Comparison of ENCODE assay signal across 11 cellular contexts in genomic region chr17:81480140-81480917, GRCh38. TPM values are rescaled to one million over a fixed set of nuclear protein-coding genes. Genes with fewer than 3 reads are reported as not detected.
DNase-seq lines count a peak whose midpoint lies in the region; ATAC-seq, FAIRE-seq and TF ChIP-seq lines count a peak whose summit lies in the region.
"Had no signal": no experiment of that assay in that cellular context is flagged by ENCODE, and none has a peak within 500 bp of the region (broad histone marks: within the 10 kb centered on the region; RNA-seq: fewer than 3 reads in every experiment).

No MANE protein-coding gene starts in this region.

- no peaks in the 10 kb centered on the region for H4K20me1 ChIP-seq in K562 (replicated peaks; ENCODE audit: control insufficient read depth, insufficient read depth, low read length)

- intact Hi-C loops in K562 (cut with micrococcal nuclease): loop anchor here (5.0 to 10.0 kb wide), 3 partner anchors 42 to 186 kb away; partner anchors contain the start of gene SLC38A10

- BruUV-seq in K562 (replicated peaks; lab: Mats Ljungman, UMichigan): no TSS peak

- no peak for TF ChIP-seq EP300 in K562 (IDR thresholded peaks at IDR 0.05; ENCODE audit: low read length)

- H3K9me3 Mint-ChIP-seq in HFFc6 (no peaks in the 10 kb centered on the region), memory B cell (no peaks in the 10 kb centered on the region)
- H3K9me3 Mint-ChIP-seq: activated naive CD4-positive, alpha-beta T cell treated with anti-CD3 and anti-CD28 coated beads, Interleukin-2, amount 50 U/mL, for 24 hours had no signal

- peak overlapping the region; percentile 68 for H3K4me2 ChIP-seq in K562 (ENCODE audit: insufficient read depth, low read length)

- no peaks in the 10 kb centered on the region; a peak in 1 of 5 replicates for H3K27me3 ChIP-seq in K562 (ENCODE audit: control insufficient read depth in 2 of 2, insufficient read depth in 2 of 2, low read length in 2 of 2)

- no peak; the same call in 1 of the 2 replicates for TF ChIP-seq POLR2A in K562 (conservative IDR thresholded peaks at IDR 0.05)

- peak overlapping the region; percentile 30 for H3K27ac Mint-ChIP-seq in HFFc6
- H3K27ac Mint-ChIP-seq in memory B cell: peak overlapping the region; percentile 35

- H2AFZ ChIP-seq in K562 (ENCODE audit: low read depth, low read length): peak overlapping the region; percentile 72
- H2AFZ ChIP-seq: parathyroid adenoma had no signal

- in situ Hi-C loops in K562 (cut with MboI): loop anchor here (5.0 kb wide), 2 partner anchors 88 to 233 kb away; no protein-coding TSS in a partner anchor

- TF ChIP-seq CTCF in AG04449 (IDR thresholded peaks at IDR 0.05; ENCODE audit: insufficient read depth, low read length, missing control alignments): peak; percentile 30
- TF ChIP-seq CTCF in HFFc6 (IDR thresholded peaks at IDR 0.05): no peak; the same call in 1 of the 2 replicates
- TF ChIP-seq CTCF in K562 (IDR thresholded peaks at IDR 0.05 in 2 of 3, conservative IDR thresholded peaks at IDR 0.05 in 1 of 3; ENCODE audit: insufficient read depth in 2 of 3, low read depth in 1 of 3, low read length in 3 of 3): peak in 2 of 3 experiments; percentile 22 to 31; a peak in 1 of 6 replicates

- H3K9me1 ChIP-seq in K562 (ENCODE audit: control insufficient read depth, insufficient read depth, low read length): no peaks in the 10 kb centered on the region

- H3K9me3 ChIP-seq in K562 (replicated peaks; ENCODE audit: control insufficient read depth, insufficient read depth, low read depth, low read length): no peaks in the 10 kb centered on the region

- FAIRE-seq in K562 (lab: Jason Lieb, UNC): peak; percentile 91
- FAIRE-seq: TTC549 had no signal

- H3K4me3 Mint-ChIP-seq in HFFc6: no peak overlapping the region
- no peak overlapping the region for H3K4me3 Mint-ChIP-seq in memory B cell
- H3K4me3 Mint-ChIP-seq: activated naive CD4-positive, alpha-beta T cell treated with anti-CD3 and anti-CD28 coated beads, Interleukin-2, amount 50 U/mL, for 24 hours had no signal

- H3K36me3 ChIP-seq in K562 (ENCODE audit: control insufficient read depth, insufficient read depth, low read length): no peaks in the 10 kb centered on the region

- peaks cover 8% of the 10 kb centered on the region for H3K27me3 Mint-ChIP-seq in HFFc6 (ENCODE audit: insufficient read depth)
- peaks cover 19% of the 10 kb centered on the region for H3K27me3 Mint-ChIP-seq in memory B cell

- peak overlapping the region; percentile 89 for H3K27ac ChIP-seq in K562 (ENCODE audit: extremely low read depth, low read depth, low read length)
- H3K27ac ChIP-seq: parathyroid adenoma had no signal

- ATAC-seq in K562 (peak; percentile 69), memory B cell (ENCODE audit: low read depth) (no peak), HG03432 (IDR thresholded peaks at IDR 0.05; ENCODE audit: unreplicated experiment) (no peak), esophagus mucosa (no peak)

- WGBS in K562 (ENCODE audit: insufficient coverage, low coverage, missing lambda C conversion rate): 23% methylated on average over 18 of the region's 18 CpGs

- POLR2A ChIA-PET in AG04449 (lab: Yijun Ruan, JAX): no interaction called here
- POLR2A ChIA-PET in K562 (lab: Yijun Ruan, JAX): interaction anchor here (0.5 to 0.9 kb wide), 4 partner anchors 8 to 194 kb away, joined by 3 to 5 read pairs (median 4); no protein-coding TSS in a partner anchor

- peaks cover 29 to 73% of the 10 kb centered on the region in 2 experiments for H3K4me1 ChIP-seq in K562 (replicated peaks in 1 of 2; ENCODE audit: control insufficient read depth in 2 of 2, insufficient read depth in 2 of 2, low read length in 2 of 2)

- CTCF ChIA-PET in AG04449 (lab: Yijun Ruan, JAX) (interaction anchor here (1.1 to 8.4 kb wide), 8 partner anchors 9 to 337 kb away, joined by 3 to 188 read pairs (median 4); no protein-coding TSS in a partner anchor), K562 (lab: Yijun Ruan, JAX; ENCODE audit: low intra/inter-chr PET ratio) (no interaction called here)

- H3K9ac ChIP-seq in K562 (ENCODE audit: insufficient read depth in 1 of 2, low read depth in 2 of 2, low read length in 2 of 2): peak overlapping the region; percentile 59 to 85
- H3K9ac ChIP-seq: parathyroid adenoma had no signal

- H3K4me3 ChIP-seq in AG04449 (ENCODE audit: low read depth, low read length) (no peak overlapping the region), K562 (no peak overlapping the region)

- peak in 1 of 2 experiments; percentile 28; a peak in 1 of 4 replicates for TF ChIP-seq RAD21 in K562 (CRISPR knock-in tag; conservative IDR thresholded peaks at IDR 0.05 in 1 of 2, IDR thresholded peaks at IDR 0.05 in 1 of 2)

- H3K36me3 Mint-ChIP-seq in HFFc6 (ENCODE audit: low read depth) (peaks cover 4% of the 10 kb centered on the region; the same call in 1 of the 2 replicates), memory B cell (no peaks in the 10 kb centered on the region)
- H3K36me3 Mint-ChIP-seq: activated naive CD4-positive, alpha-beta T cell treated with anti-CD3 and anti-CD28 coated beads, Interleukin-2, amount 50 U/mL, for 24 hours had no signal

- no peaks in the 10 kb centered on the region; the same call in 2 of the 3 replicates for H3K79me2 ChIP-seq in K562 (ENCODE audit: control insufficient read depth, insufficient read depth, low read length)
- H3K79me2 ChIP-seq: parathyroid adenoma had no signal

- H3K4me1 Mint-ChIP-seq in HFFc6 (ENCODE audit: low read depth): peaks cover 15% of the 10 kb centered on the region
- H3K4me1 Mint-ChIP-seq in memory B cell: peaks cover 9% of the 10 kb centered on the region

- DNase-seq in AG04449 (ENCODE audit: low read depth, low spot score) (peak; percentile 23), HFFc6 (peak; percentile 67), K562 (ENCODE audit: extremely low read depth in 1 of 4, low spot score in 3 of 4) (peak; percentile 54 to 81 (median 64)), memory B cell (ENCODE audit: low spot score in 2 of 2) (no peak), HPDE6-E6E7 (ENCODE audit: extremely low spot score) (no peak), NCI-H2107 treated with DMSO at 0.1 percent for 48 hours (lab: John Stamatoyannopoulos, UW; ENCODE audit: unreplicated experiment) (no peak)

TF ChIP-seq in K562, 482 proteins besides CTCF, POLR2A, EP300 and RAD21 (continues in another document):
- TF ChIP-seq TCF15 (CRISPR knock-in tag; IDR thresholded peaks at IDR 0.05): no peak
- TF ChIP-seq SUPT5H (IDR thresholded peaks at IDR 0.05): no peak
- TF ChIP-seq FOS (IDR thresholded peaks at IDR 0.05; ENCODE audit: extremely low read depth, insufficient read length): no peak
- TF ChIP-seq KLF13 (tag; IDR thresholded peaks at IDR 0.05; ENCODE audit: borderline replicate concordance, low read depth): no peak
- no peak for TF ChIP-seq FUS (optimal IDR thresholded peaks at IDR 0.05; ENCODE audit: low read depth, low read length)
- TF ChIP-seq CREM (IDR thresholded peaks at IDR 0.05; ENCODE audit: low read depth): 0 out of 2 replicates have a peak, but pooled peaks have one; percentile 3

RNA-seq across cellular contexts. Expression of gene ACTG1, which starts 32.3 kb away (rescaled TPM):
- total RNA-seq in HFFc6 (2021; fragmentation: NEBNext Ultra II Directional; extraction: Animal tissue kit (Norgen Biotek cat#: 25700)): over 10,000 TPM in 3 of 6 experiments, 1,000 to 10,000 TPM in 3; 7,891 to 11,135 (median 9,908) TPM
- 264 and 482 TPM in 2 replicates for total RNA-seq in K562 (2011; cell fraction: chromatin; rRNA removed; ENCODE audit: low replicate concordance)
- 393 and 500 TPM in 2 replicates for total RNA-seq in K562 (2011; cell fraction: nucleolus; rRNA removed)
- total RNA-seq in K562 (2011; cell fraction: nucleoplasm; rRNA removed): 388 and 427 TPM in 2 replicates
- total RNA-seq in K562 (2014; rRNA removed): 1,572 and 2,328 TPM in 2 replicates
- 512 and 566 TPM in 2 replicates for total RNA-seq in K562 (2014; rRNA removed; fragmentation: Illumina TruSeq; extraction: Trizol)
- total RNA-seq in K562 (2015; rRNA removed; fragmentation: Illumina TruSeq; extraction: Trizol): 568 and 574 TPM in 2 replicates
- 1,775 and 1,801 TPM in 2 replicates for total RNA-seq in K562 (2021)
- polyA plus RNA-seq in K562 (2011; rRNA removed): 224 and 602 TPM in 2 replicates
- polyA plus RNA-seq in K562 (2011; cell fraction: cytosol; rRNA removed): 901 and 1,415 TPM in 2 replicates
- 1,206 and 1,333 TPM in 2 replicates for polyA plus RNA-seq in K562 (2011; cell fraction: nucleus; rRNA removed)
- polyA plus RNA-seq in K562 (2012): 1,311 and 3,206 TPM in 2 replicates
- 990 and 2,987 TPM in 2 replicates for polyA plus RNA-seq in K562 (2014; fragmentation: Illumina TruSeq; extraction: Trizol)
- 100 to 1,000 TPM; 259 to 386 TPM for polyA plus RNA-seq in K562 (2014; fragmentation: Nextera tagmentation; extraction: Ambion mirVana)
- 831 and 1,109 TPM in 2 replicates for polyA plus RNA-seq in K562 (2014; rRNA removed)
- 205 and 410 TPM in 2 replicates for polyA minus RNA-seq in K562 (2011; rRNA and poly(A)+ RNA removed)
- polyA minus RNA-seq in K562 (2011; cell fraction: cytosol; rRNA and poly(A)+ RNA removed): 580 and 1,178 TPM in 2 replicates
- 230 and 388 TPM in 2 replicates for polyA minus RNA-seq in K562 (2011; cell fraction: nucleus; rRNA and poly(A)+ RNA removed)
- total RNA-seq in esophagus mucosa: 4,027 TPM

RNA-seq across cellular contexts. Expression of gene FSCN2, which starts 47.8 kb away (rescaled TPM):
- total RNA-seq in HFFc6 (2021; fragmentation: NEBNext Ultra II Directional; extraction: Animal tissue kit (Norgen Biotek cat#: 25700)): 1 to 10 TPM in 3 of 6 experiments, under 1 TPM in 3; 0.71 to 1.4 (median 0.99) TPM
- 0.23 TPM in 1 of 2 replicates, not detected in the other for total RNA-seq in K562 (2011; cell fraction: chromatin; rRNA removed; ENCODE audit: low replicate concordance)
- 0.26 and 0.33 TPM in 2 replicates for total RNA-seq in K562 (2011; cell fraction: nucleolus; rRNA removed)
- 0.37 TPM in 1 of 2 replicates, not detected in the other for total RNA-seq in K562 (2011; cell fraction: nucleoplasm; rRNA removed)
- not detected in 2 replicates for total RNA-seq in K562 (2014; rRNA removed)
- total RNA-seq in K562 (2014; rRNA removed; fragmentation: Illumina TruSeq; extraction: Trizol): not detected in 2 replicates
- not detected in 2 replicates for total RNA-seq in K562 (2015; rRNA removed; fragmentation: Illumina TruSeq; extraction: Trizol)
- not detected in 2 replicates for total RNA-seq in K562 (2021)
- polyA plus RNA-seq in K562 (2011; rRNA removed): not detected in 2 replicates
- polyA plus RNA-seq in K562 (2011; cell fraction: cytosol; rRNA removed): not detected in 2 replicates
- 0.14 TPM in 1 of 2 replicates, not detected in the other for polyA plus RNA-seq in K562 (2011; cell fraction: nucleus; rRNA removed)
- 0.25 and 0.30 TPM in 2 replicates for polyA plus RNA-seq in K562 (2012)
- not detected in 2 replicates for polyA plus RNA-seq in K562 (2014; fragmentation: Illumina TruSeq; extraction: Trizol)
- not detected for polyA plus RNA-seq in K562 (2014; fragmentation: Nextera tagmentation; extraction: Ambion mirVana)
- 0.08 TPM in 1 of 2 replicates, not detected in the other for polyA plus RNA-seq in K562 (2014; rRNA removed)
- not detected in 2 replicates for polyA minus RNA-seq in K562 (2011; rRNA and poly(A)+ RNA removed)
- not detected in 2 replicates for polyA minus RNA-seq in K562 (2011; cell fraction: cytosol; rRNA and poly(A)+ RNA removed)
- 0.13 TPM in 1 of 2 replicates, not detected in the other for polyA minus RNA-seq in K562 (2011; cell fraction: nucleus; rRNA and poly(A)+ RNA removed)
- 0.76 TPM for total RNA-seq in esophagus mucosa

Comparison
In these comparisons a context has a peak if more than half of its experiments do, and no peak if none do; other contexts are left out.
1. DNase-seq: peak in AG04449 (single experiment), HFFc6 (single experiment) and K562 (4 of 4); none in memory B cell (0 of 2), HPDE6-E6E7 (single experiment) and NCI-H2107 treated with DMSO at 0.1 percent for 48 hours (single experiment).